Comparison of ENCODE assay signal across 24 cellular contexts in genomic region chr7:128757203-128757602, GRCh38. TPM values are rescaled to one million over a fixed set of nuclear protein-coding genes. Genes with fewer than 3 reads are reported as not detected.
DNase-seq lines count a peak whose midpoint lies in the region; ATAC-seq and TF ChIP-seq lines count a peak whose summit lies in the region.
"Had no signal": no experiment of that assay in that cellular context is flagged by ENCODE, and none has a peak within 500 bp of the region (broad histone marks: within the 10 kb centered on the region; RNA-seq: fewer than 3 reads in every experiment).

No MANE protein-coding gene starts in this region.

- peaks cover 13% of the 10 kb centered on the region for H3K4me1 Mint-ChIP-seq in activated T-cell treated with anti-CD3 and anti-CD28 coated beads, Interleukin-2, amount 50 U/mL, for 24 hours (ENCODE audit: low read depth)
- H3K4me1 Mint-ChIP-seq in activated T-cell treated with anti-CD3 and anti-CD28 coated beads, Interleukin-2, amount 50 U/mL, for 4 hours (ENCODE audit: low read depth) = no peaks in the 10 kb centered on the region
- peaks cover 47% of the 10 kb centered on the region for H3K4me1 Mint-ChIP-seq in brain
- H3K4me1 Mint-ChIP-seq: CD14-positive monocyte, WTC11 had no signal

- peak overlapping the region; percentile 28 for H3K27ac Mint-ChIP-seq in activated T-cell treated with anti-CD3 and anti-CD28 coated beads, Interleukin-2, amount 50 U/mL, for 24 hours
- H3K27ac Mint-ChIP-seq in brain = peak overlapping the region in 4 of 5 experiments; percentile 30 to 97 (median 78)
- H3K27ac Mint-ChIP-seq: CD14-positive monocyte; effector memory CD8-positive, alpha-beta T cell; WTC11 had no signal

- no peaks in the 10 kb centered on the region for H3K9me3 Mint-ChIP-seq in activated T-cell treated with anti-CD3 and anti-CD28 coated beads, Interleukin-2, amount 50 U/mL, for 24 hours
- H3K9me3 Mint-ChIP-seq in activated T-cell treated with anti-CD3 and anti-CD28 coated beads, Interleukin-2, amount 50 U/mL, for 4 hours = no peaks in the 10 kb centered on the region
- no peaks in the 10 kb centered on the region for H3K9me3 Mint-ChIP-seq in brain
- H3K9me3 Mint-ChIP-seq: CD14-positive monocyte; effector memory CD8-positive, alpha-beta T cell; nephron; WTC11 had no signal

- H3K4me3 Mint-ChIP-seq in activated T-cell treated with anti-CD3 and anti-CD28 coated beads, Interleukin-2, amount 50 U/mL, for 24 hours = no peak overlapping the region
- no peak overlapping the region for H3K4me3 Mint-ChIP-seq in activated T-cell treated with anti-CD3 and anti-CD28 coated beads, Interleukin-2, amount 50 U/mL, for 4 hours
- H3K4me3 Mint-ChIP-seq in brain = no peak overlapping the region
- H3K4me3 Mint-ChIP-seq: CD14-positive monocyte; effector memory CD8-positive, alpha-beta T cell; nephron; WTC11 had no signal

- ATAC-seq in activated T-cell treated with anti-CD3 and anti-CD28 coated beads, Interleukin-2, amount 50 U/mL, for 4 hours = no peak
- ATAC-seq in activated CD4-positive, CD25-positive, alpha-beta regulatory T cell treated with anti-CD3 and anti-CD28 coated beads, Interleukin-2, amount 50 U/mL, for 24 hours = no peak
- ATAC-seq: effector memory CD8-positive, alpha-beta T cell; WTC11 had no signal

- peak overlapping the region; percentile 71 to 75 for H3K27ac ChIP-seq in tibial artery
- H3K27ac ChIP-seq: suprapubic skin had no signal

- intact Hi-C loops in tibial artery (cut with DNase I; ENCODE audit: low total_unique reads) = no loop called here

- no peaks in the 10 kb centered on the region for H3K27me3 ChIP-seq in tibial artery
- H3K27me3 ChIP-seq: suprapubic skin had no signal

- DNase-seq in activated T-cell treated with anti-CD3 and anti-CD28 coated beads, Interleukin-2, amount 50 U/mL, for 24 hours = no peak
- no peak for DNase-seq in activated T-cell treated with anti-CD3 and anti-CD28 coated beads, Interleukin-2, amount 50 U/mL, for 4 hours
- DNase-seq in myocyte (ENCODE audit: low read depth) (peak; percentile 27), tibial artery (no peak), NCI-H2227 (lab: John Stamatoyannopoulos, UW; ENCODE audit: unreplicated experiment) (no peak)
- DNase-seq in stimulated activated CD4-positive, alpha-beta T cell treated with anti-CD3 and anti-CD28 coated beads, Interleukin-15, amount 100 ng/mL, for 24 hours = no peak
- DNase-seq: cerebellar nuclear complex; effector memory CD8-positive, alpha-beta T cell; hypothalamus; Kasumi-1; kidney; NCI-H1092 treated with DMSO at 0.1 percent for 48 hours; NCI-H748 treated with DMSO at 0.1 percent for 48 hours; stimulated activated CD4-positive, alpha-beta T cell treated with anti-CD3 and anti-CD28 coated beads, Interleukin-12 subunit alpha, Interleukin-12 subunit beta, amount 100 ng/mL, for 4 hours; T-helper 2 cell had no signal

- H3K36me3 Mint-ChIP-seq in activated T-cell treated with anti-CD3 and anti-CD28 coated beads, Interleukin-2, amount 50 U/mL, for 24 hours (ENCODE audit: low read depth) = peaks cover 94% of the 10 kb centered on the region
- H3K36me3 Mint-ChIP-seq in activated T-cell treated with anti-CD3 and anti-CD28 coated beads, Interleukin-2, amount 50 U/mL, for 4 hours (ENCODE audit: insufficient read depth) = peaks cover 35% of the 10 kb centered on the region
- peaks cover 64% of the 10 kb centered on the region for H3K36me3 Mint-ChIP-seq in brain

- no peaks in the 10 kb centered on the region for H3K9me3 ChIP-seq in tibial artery
- H3K9me3 ChIP-seq: suprapubic skin had no signal

- H3K27me3 Mint-ChIP-seq in activated T-cell treated with anti-CD3 and anti-CD28 coated beads, Interleukin-2, amount 50 U/mL, for 24 hours = no peaks in the 10 kb centered on the region
- H3K27me3 Mint-ChIP-seq in activated T-cell treated with anti-CD3 and anti-CD28 coated beads, Interleukin-2, amount 50 U/mL, for 4 hours (ENCODE audit: low read depth) = no peaks in the 10 kb centered on the region
- H3K27me3 Mint-ChIP-seq in brain = no peaks in the 10 kb centered on the region
- H3K27me3 Mint-ChIP-seq: effector memory CD8-positive, alpha-beta T cell had no signal

- peaks cover 33 to 69% (median 36%) of the 10 kb centered on the region in 3 donors for H3K36me3 ChIP-seq in tibial artery

- TF ChIP-seq CTCF in brain (conservative IDR thresholded peaks at IDR 0.05) = no peak
- no peak for TF ChIP-seq CTCF in tibial artery (IDR thresholded peaks at IDR 0.05)

- peaks cover 0 to 35% (median 17%) of the 10 kb centered on the region in 4 donors for H3K4me1 ChIP-seq in tibial artery

- H3K4me3 ChIP-seq in tibial artery = no peak overlapping the region
- H3K4me3 ChIP-seq: suprapubic skin had no signal

RNA-seq across cellular contexts. Expression of gene CALU, which starts 18.0 kb away (rescaled TPM):
- 10 to 100 TPM; 46.0 to 47.7 (median 46.4) TPM for total RNA-seq in activated T-cell treated with anti-CD3 and anti-CD28 coated beads, Interleukin-2, amount 50 U/mL, for 4 hours
- polyA plus RNA-seq in brain (ENCODE audit: insufficient read depth, low read depth, low replicate concordance) = 41.6 TPM
- 672 and 951 TPM in 2 replicates for total RNA-seq in myocyte
- polyA plus RNA-seq in myocyte (2012) = 810 TPM

RNA-seq across cellular contexts. Expression of gene OPN1SW, which starts 18.4 kb away (rescaled TPM):
- total RNA-seq in activated T-cell treated with anti-CD3 and anti-CD28 coated beads, Interleukin-2, amount 50 U/mL, for 4 hours = not detected
- not detected for polyA plus RNA-seq in brain (ENCODE audit: insufficient read depth, low read depth, low replicate concordance)
- 2.8 and 3.4 TPM in 2 replicates for total RNA-seq in myocyte
- 4.0 TPM for polyA plus RNA-seq in myocyte (2012)
- total RNA-seq: G401, H1, kidney, posterior vena cava, suprapubic skin, WTC11 had no signal
- polyA plus RNA-seq: CD14-positive monocyte, H1 had no signal

RNA-seq across cellular contexts. Expression of gene CCDC136, which starts 34.6 kb away (rescaled TPM):
- 1 to 10 TPM; 2.1 to 3.3 (median 3.3) TPM for total RNA-seq in activated T-cell treated with anti-CD3 and anti-CD28 coated beads, Interleukin-2, amount 50 U/mL, for 4 hours
- 33.2 TPM for polyA plus RNA-seq in brain (ENCODE audit: insufficient read depth, low read depth, low replicate concordance)
- total RNA-seq in myocyte = 4.6 and 5.0 TPM in 2 replicates
- polyA plus RNA-seq in myocyte (2012) = 5.3 TPM

Comparison
In these comparisons a context has a peak if more than half of its experiments do, and no peak if none do; other contexts are left out.
1. RNA of gene CALU, which starts 18.0 kb away (total RNA-seq): 672 to 951 TPM in myocyte; 46.0 to 47.7 TPM in activated T-cell treated with anti-CD3 and anti-CD28 coated beads, Interleukin-2, amount 50 U/mL, for 4 hours; every median in the first group is over 10 times any median in the second.